Comparison of ENCODE assay signal across 1 cellular context in genomic region chr7:7148799-7149481, GRCh38.
TF ChIP-seq lines count a peak whose summit lies in the region.

No MANE protein-coding gene starts in this region.

TF ChIP-seq in HepG2, 621 proteins besides CTCF, POLR2A, EP300 and RAD21 (continued from another document and continues in another):
- TF ChIP-seq ZBTB26 (CRISPR knock-in tag; IDR thresholded peaks at IDR 0.05; ENCODE audit: borderline replicate concordance) = no peak
- no peak for TF ChIP-seq HNRNPK (IDR thresholded peaks at IDR 0.05; ENCODE audit: low read depth, low read length, poor library complexity, severe bottlenecking)
- TF ChIP-seq NFIC (IDR thresholded peaks at IDR 0.05; ENCODE audit: low read length) = peak; percentile 39; the same call in 1 of the 2 replicates
- TF ChIP-seq GFI1 (CRISPR knock-in tag; IDR thresholded peaks at IDR 0.05; ENCODE audit: borderline replicate concordance) = peak; percentile 45; the same call in 1 of the 2 replicates
- 0 out of 2 replicates have a peak, but pooled peaks have one; percentile 16 for TF ChIP-seq KDM2A (CRISPR knock-in tag; IDR thresholded peaks at IDR 0.05; ENCODE audit: borderline replicate concordance, low read depth)
- peak; percentile 73 for TF ChIP-seq SAP130 (CRISPR knock-in tag; IDR thresholded peaks at IDR 0.05; ENCODE audit: low read depth)
- TF ChIP-seq GATA4 (IDR thresholded peaks at IDR 0.05; ENCODE audit: borderline replicate concordance, low read depth) = peak; percentile 34; the same call in 1 of the 2 replicates
- 0 out of 2 replicates have a peak, but pooled peaks have one; percentile 43 for TF ChIP-seq ZNF17 (CRISPR knock-in tag; IDR thresholded peaks at IDR 0.05)
- TF ChIP-seq ZNF441 (CRISPR knock-in tag; IDR thresholded peaks at IDR 0.05; ENCODE audit: borderline replicate concordance) = no peak
- TF ChIP-seq ZNF501 (CRISPR knock-in tag; IDR thresholded peaks at IDR 0.05) = 0 out of 2 replicates have a peak, but pooled peaks have one; percentile 9
- TF ChIP-seq XRCC5 (optimal IDR thresholded peaks at IDR 0.05; ENCODE audit: low read length) = peak; percentile 24
- TF ChIP-seq KLF9 (CRISPR knock-in tag; IDR thresholded peaks at IDR 0.05; ENCODE audit: low read depth) = no peak
- 0 out of 2 replicates have a peak, but pooled peaks have one; percentile 46 for TF ChIP-seq SP5 (CRISPR knock-in tag; IDR thresholded peaks at IDR 0.05; ENCODE audit: borderline replicate concordance, low read depth)
- TF ChIP-seq ZNF792 (CRISPR knock-in tag; IDR thresholded peaks at IDR 0.05) = no peak
- no peak for TF ChIP-seq EEA1 (CRISPR knock-in tag; IDR thresholded peaks at IDR 0.05; ENCODE audit: borderline replicate concordance)
- no peak for TF ChIP-seq SRSF4 (IDR thresholded peaks at IDR 0.05; ENCODE audit: low read depth, low read length, poor library complexity, severe bottlenecking)
- TF ChIP-seq ZNF331 (CRISPR knock-in tag; IDR thresholded peaks at IDR 0.05) = no peak; the same call in 1 of the 2 replicates
- TF ChIP-seq ZNF772 (CRISPR knock-in tag; IDR thresholded peaks at IDR 0.05) = peak; percentile 43; the same call in 1 of the 2 replicates
- peak; percentile 78 for TF ChIP-seq ZGPAT (CRISPR knock-in tag; IDR thresholded peaks at IDR 0.05)
- peak; percentile 18; the same call in 1 of the 2 replicates for TF ChIP-seq ZBTB25 (CRISPR knock-in tag; IDR thresholded peaks at IDR 0.05)
- TF ChIP-seq TIGD3 (CRISPR knock-in tag; IDR thresholded peaks at IDR 0.05; ENCODE audit: borderline replicate concordance) = no peak
- TF ChIP-seq, protein P1, sequence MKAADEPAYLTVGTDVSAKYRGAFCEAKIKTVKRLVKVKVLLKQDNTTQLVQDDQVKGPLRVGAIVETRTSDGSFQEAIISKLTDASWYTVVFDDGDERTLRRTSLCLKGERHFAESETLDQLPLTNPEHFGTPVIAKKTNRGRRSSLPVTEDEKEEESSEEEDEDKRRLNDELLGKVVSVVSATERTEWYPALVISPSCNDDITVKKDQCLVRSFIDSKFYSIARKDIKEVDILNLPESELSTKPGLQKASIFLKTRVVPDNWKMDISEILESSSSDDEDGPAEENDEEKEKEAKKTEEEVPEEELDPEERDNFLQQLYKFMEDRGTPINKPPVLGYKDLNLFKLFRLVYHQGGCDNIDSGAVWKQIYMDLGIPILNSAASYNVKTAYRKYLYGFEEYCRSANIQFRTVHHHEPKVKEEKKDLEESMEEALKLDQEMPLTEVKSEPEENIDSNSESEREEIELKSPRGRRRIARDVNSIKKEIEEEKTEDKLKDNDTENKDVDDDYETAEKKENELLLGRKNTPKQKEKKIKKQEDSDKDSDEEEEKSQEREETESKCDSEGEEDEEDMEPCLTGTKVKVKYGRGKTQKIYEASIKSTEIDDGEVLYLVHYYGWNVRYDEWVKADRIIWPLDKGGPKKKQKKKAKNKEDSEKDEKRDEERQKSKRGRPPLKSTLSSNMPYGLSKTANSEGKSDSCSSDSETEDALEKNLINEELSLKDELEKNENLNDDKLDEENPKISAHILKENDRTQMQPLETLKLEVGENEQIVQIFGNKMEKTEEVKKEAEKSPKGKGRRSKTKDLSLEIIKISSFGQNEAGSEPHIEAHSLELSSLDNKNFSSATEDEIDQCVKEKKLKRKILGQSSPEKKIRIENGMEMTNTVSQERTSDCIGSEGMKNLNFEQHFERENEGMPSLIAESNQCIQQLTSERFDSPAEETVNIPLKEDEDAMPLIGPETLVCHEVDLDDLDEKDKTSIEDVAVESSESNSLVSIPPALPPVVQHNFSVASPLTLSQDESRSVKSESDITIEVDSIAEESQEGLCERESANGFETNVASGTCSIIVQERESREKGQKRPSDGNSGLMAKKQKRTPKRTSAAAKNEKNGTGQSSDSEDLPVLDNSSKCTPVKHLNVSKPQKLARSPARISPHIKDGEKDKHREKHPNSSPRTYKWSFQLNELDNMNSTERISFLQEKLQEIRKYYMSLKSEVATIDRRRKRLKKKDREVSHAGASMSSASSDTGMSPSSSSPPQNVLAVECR (CRISPR knock-in tag; IDR thresholded peaks at IDR 0.05; ENCODE audit: borderline replicate concordance) = no peak; the same call in 1 of the 2 replicates
- TF ChIP-seq, protein P2, sequence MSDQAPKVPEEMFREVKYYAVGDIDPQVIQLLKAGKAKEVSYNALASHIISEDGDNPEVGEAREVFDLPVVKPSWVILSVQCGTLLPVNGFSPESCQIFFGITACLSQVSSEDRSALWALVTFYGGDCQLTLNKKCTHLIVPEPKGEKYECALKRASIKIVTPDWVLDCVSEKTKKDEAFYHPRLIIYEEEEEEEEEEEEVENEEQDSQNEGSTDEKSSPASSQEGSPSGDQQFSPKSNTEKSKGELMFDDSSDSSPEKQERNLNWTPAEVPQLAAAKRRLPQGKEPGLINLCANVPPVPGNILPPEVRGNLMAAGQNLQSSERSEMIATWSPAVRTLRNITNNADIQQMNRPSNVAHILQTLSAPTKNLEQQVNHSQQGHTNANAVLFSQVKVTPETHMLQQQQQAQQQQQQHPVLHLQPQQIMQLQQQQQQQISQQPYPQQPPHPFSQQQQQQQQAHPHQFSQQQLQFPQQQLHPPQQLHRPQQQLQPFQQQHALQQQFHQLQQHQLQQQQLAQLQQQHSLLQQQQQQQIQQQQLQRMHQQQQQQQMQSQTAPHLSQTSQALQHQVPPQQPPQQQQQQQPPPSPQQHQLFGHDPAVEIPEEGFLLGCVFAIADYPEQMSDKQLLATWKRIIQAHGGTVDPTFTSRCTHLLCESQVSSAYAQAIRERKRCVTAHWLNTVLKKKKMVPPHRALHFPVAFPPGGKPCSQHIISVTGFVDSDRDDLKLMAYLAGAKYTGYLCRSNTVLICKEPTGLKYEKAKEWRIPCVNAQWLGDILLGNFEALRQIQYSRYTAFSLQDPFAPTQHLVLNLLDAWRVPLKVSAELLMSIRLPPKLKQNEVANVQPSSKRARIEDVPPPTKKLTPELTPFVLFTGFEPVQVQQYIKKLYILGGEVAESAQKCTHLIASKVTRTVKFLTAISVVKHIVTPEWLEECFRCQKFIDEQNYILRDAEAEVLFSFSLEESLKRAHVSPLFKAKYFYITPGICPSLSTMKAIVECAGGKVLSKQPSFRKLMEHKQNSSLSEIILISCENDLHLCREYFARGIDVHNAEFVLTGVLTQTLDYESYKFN (CRISPR knock-in tag; conservative IDR thresholded peaks at IDR 0.05) = peak; percentile 72
- TF ChIP-seq, protein P3, sequence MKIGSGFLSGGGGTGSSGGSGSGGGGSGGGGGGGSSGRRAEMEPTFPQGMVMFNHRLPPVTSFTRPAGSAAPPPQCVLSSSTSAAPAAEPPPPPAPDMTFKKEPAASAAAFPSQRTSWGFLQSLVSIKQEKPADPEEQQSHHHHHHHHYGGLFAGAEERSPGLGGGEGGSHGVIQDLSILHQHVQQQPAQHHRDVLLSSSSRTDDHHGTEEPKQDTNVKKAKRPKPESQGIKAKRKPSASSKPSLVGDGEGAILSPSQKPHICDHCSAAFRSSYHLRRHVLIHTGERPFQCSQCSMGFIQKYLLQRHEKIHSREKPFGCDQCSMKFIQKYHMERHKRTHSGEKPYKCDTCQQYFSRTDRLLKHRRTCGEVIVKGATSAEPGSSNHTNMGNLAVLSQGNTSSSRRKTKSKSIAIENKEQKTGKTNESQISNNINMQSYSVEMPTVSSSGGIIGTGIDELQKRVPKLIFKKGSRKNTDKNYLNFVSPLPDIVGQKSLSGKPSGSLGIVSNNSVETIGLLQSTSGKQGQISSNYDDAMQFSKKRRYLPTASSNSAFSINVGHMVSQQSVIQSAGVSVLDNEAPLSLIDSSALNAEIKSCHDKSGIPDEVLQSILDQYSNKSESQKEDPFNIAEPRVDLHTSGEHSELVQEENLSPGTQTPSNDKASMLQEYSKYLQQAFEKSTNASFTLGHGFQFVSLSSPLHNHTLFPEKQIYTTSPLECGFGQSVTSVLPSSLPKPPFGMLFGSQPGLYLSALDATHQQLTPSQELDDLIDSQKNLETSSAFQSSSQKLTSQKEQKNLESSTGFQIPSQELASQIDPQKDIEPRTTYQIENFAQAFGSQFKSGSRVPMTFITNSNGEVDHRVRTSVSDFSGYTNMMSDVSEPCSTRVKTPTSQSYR (CRISPR knock-in tag; IDR thresholded peaks at IDR 0.05; ENCODE audit: borderline replicate concordance) = peak; percentile 62; the same call in 1 of the 2 replicates
- TF ChIP-seq CEBPG (CRISPR knock-in tag; IDR thresholded peaks at IDR 0.05) = peak; percentile 83
- TF ChIP-seq PLRG1 (conservative IDR thresholded peaks at IDR 0.05) = no peak
- TF ChIP-seq ZNF644 (CRISPR knock-in tag; IDR thresholded peaks at IDR 0.05; ENCODE audit: low read depth) = 0 out of 2 replicates have a peak, but pooled peaks have one; percentile 12
- peak; percentile 39; the same call in 1 of the 2 replicates for TF ChIP-seq ERF (CRISPR knock-in tag; IDR thresholded peaks at IDR 0.05)
- TF ChIP-seq ZBTB8A (CRISPR knock-in tag; IDR thresholded peaks at IDR 0.05; ENCODE audit: borderline replicate concordance, low read depth) = no peak
- peak; percentile 23; the same call in 1 of the 2 replicates for TF ChIP-seq ZNF788 (CRISPR knock-in tag; IDR thresholded peaks at IDR 0.05; ENCODE audit: borderline replicate concordance)
- peak; percentile 94 for TF ChIP-seq TFE3 (CRISPR knock-in tag; IDR thresholded peaks at IDR 0.05)
- peak; percentile 44; the same call in 1 of the 2 replicates for TF ChIP-seq ETV5 (CRISPR knock-in tag; IDR thresholded peaks at IDR 0.05; ENCODE audit: borderline replicate concordance)
- peak; percentile 42; the same call in 1 of the 2 replicates for TF ChIP-seq DMAP1 (CRISPR knock-in tag; IDR thresholded peaks at IDR 0.05)
- no peak for TF ChIP-seq NRL (CRISPR knock-in tag; IDR thresholded peaks at IDR 0.05; ENCODE audit: borderline replicate concordance)
- peak; percentile 43 for TF ChIP-seq TEAD3 (CRISPR knock-in tag; optimal IDR thresholded peaks at IDR 0.05; ENCODE audit: borderline replicate concordance)
